ENCODE assay signal across 9 cellular contexts in the genomic region with DNA sequence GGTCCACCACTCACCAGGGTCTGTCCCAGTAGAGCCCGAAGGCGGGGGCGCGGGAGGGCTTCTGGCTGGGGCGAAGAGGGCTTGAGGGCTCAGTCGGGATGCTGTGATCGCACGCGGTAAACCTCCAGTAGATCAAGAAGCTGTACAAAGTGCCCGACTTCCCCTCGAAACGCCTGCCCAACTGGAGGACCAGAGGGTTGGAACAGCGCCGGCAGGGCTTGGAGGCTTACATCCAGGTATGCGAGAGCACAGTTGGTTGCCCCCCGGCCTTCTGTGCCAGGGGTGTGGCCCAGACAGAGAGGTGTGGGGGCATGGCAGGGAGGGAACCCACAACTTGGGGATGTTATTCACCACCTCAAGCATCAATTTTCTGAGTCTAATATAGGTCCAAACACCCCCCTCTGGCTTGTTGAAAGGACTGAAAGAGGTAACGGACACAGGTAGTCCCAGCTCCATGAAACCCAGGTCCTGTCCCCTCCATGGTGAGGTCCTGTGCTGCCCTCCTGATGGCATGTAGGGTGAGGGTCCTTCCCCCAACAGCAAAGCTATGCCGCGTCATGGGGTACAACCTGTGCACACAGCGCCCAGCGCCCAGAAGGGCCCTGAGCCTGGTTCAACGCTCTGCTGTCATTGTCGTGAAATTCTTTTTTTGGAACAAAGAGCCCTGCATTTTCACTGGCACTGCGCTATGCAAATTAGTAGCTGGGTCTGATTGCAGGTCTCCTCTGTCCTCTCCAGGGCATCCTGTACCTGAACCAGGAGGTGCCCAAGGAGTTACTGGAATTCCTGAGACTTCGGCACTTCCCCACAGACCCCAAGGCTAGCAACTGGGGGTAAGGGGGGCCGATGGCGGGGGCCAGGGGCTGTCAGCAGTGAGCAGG. TPM values are rescaled to one million over a fixed set of nuclear protein-coding genes. Genes with fewer than 3 reads are reported as not detected.
DNase-seq lines count a peak whose midpoint lies in the region; ATAC-seq and TF ChIP-seq lines count a peak whose summit lies in the region.
"Had no signal": no experiment of that assay in that cellular context is flagged by ENCODE, and none has a peak within 500 bp of the region (broad histone marks: within the 10 kb centered on the region; RNA-seq: fewer than 3 reads in every experiment).

No MANE protein-coding gene starts in this region.

- H3K4me1 ChIP-seq in breast epithelium (peaks cover 0 to 5% of the 10 kb centered on the region in 2 donors), right atrium auricular region (peaks cover 0 to 47% of the 10 kb centered on the region in 2 donors)

- POLR2A ChIA-PET in MCF 10A (lab: Yijun Ruan, JAX) = interaction anchor here (0.8 to 3.0 kb wide), 6 partner anchors 8 to 59 kb away, joined by 3 to 40 read pairs (median 4); a partner anchor contains a TSS

- H3K9me3 Mint-ChIP-seq in MCF 10A (ENCODE audit: unreplicated experiment) = no peaks in the 10 kb centered on the region
- no peaks in the 10 kb centered on the region for H3K9me3 Mint-ChIP-seq in stimulated activated memory B cell treated with anti-CD40 and anti-IgM and Interleukin-4, amounts not matched to agents 10 μg/mL and 1 μg/mL and 100 μg/mL, for 72 hours

- ATAC-seq in HG02623 (IDR thresholded peaks at IDR 0.05; ENCODE audit: unreplicated experiment) (peak; percentile 3), T-helper 17 cell (peak; percentile 7), HG02884 (IDR thresholded peaks at IDR 0.05; ENCODE audit: unreplicated experiment) (no peak), HG03469 (IDR thresholded peaks at IDR 0.05; ENCODE audit: unreplicated experiment) (no peak)
- peak; percentile 58 for ATAC-seq in stimulated activated memory B cell treated with anti-CD40 and anti-IgM and Interleukin-4, amounts not matched to agents 10 μg/mL and 1 μg/mL and 100 μg/mL, for 72 hours

- H3K4me3 ChIP-seq in breast epithelium (peak overlapping the region; percentile 29 to 63 (median 59)), right atrium auricular region (peak overlapping the region; percentile 47 to 60)

- DNase-seq in breast epithelium (ENCODE audit: low spot score in 2 of 2) (no peak), MCF 10A (ENCODE audit: unreplicated experiment) (no peak), T-helper 17 cell (no peak), right atrium auricular region (ENCODE audit: low spot score) (no peak)

- H3K36me3 ChIP-seq in breast epithelium (peaks cover 8% of the 10 kb centered on the region), right atrium auricular region (peaks cover 30% of the 10 kb centered on the region)

- BruUV-seq in MCF 10A (replicated peaks; lab: Mats Ljungman, UMichigan) = no TSS peak

- CTCF ChIA-PET in MCF 10A (lab: Yijun Ruan, JAX) = interaction anchor here (0.5 to 3.0 kb wide), 26 partner anchors 8 to 1568 kb away, joined by 3 to 21 read pairs (median 4); a partner anchor contains a TSS

- H3K4me1 Mint-ChIP-seq in MCF 10A (ENCODE audit: insufficient read depth, unreplicated experiment) (peaks cover 6% of the 10 kb centered on the region), T-helper 17 cell (peaks cover 34% of the 10 kb centered on the region)
- H3K4me1 Mint-ChIP-seq in stimulated activated memory B cell treated with anti-CD40 and anti-IgM and Interleukin-4, amounts not matched to agents 10 μg/mL and 1 μg/mL and 100 μg/mL, for 72 hours = peaks cover 70% of the 10 kb centered on the region

- H3K27ac ChIP-seq in breast epithelium (no peak overlapping the region), right atrium auricular region (peak overlapping the region; percentile 86 to 92)

- H3K4me3 Mint-ChIP-seq in MCF 10A (ENCODE audit: unreplicated experiment) = no peak overlapping the region
- H3K4me3 Mint-ChIP-seq in T-helper 17 cell = peak overlapping the region; percentile 87
- peak overlapping the region; percentile 92 for H3K4me3 Mint-ChIP-seq in stimulated activated memory B cell treated with anti-CD40 and anti-IgM and Interleukin-4, amounts not matched to agents 10 μg/mL and 1 μg/mL and 100 μg/mL, for 72 hours

- H3K9me3 ChIP-seq in breast epithelium (no peaks in the 10 kb centered on the region), T-helper 17 cell (ENCODE audit: control insufficient read depth, low read length, poor library complexity, severe bottlenecking) (no peaks in the 10 kb centered on the region), right atrium auricular region (no peaks in the 10 kb centered on the region)
- H3K9me3 ChIP-seq: body of pancreas had no signal

- intact Hi-C loops in breast epithelium (cut with DNase I; ENCODE audit: low total_unique reads) (no loop called here), MCF 10A (cut with micrococcal nuclease) (loop anchor here (2.0 kb wide), 1 partner anchor 58 kb away; a partner anchor contains a TSS)

- no peaks in the 10 kb centered on the region for H3K27me3 Mint-ChIP-seq in MCF 10A (ENCODE audit: insufficient read depth, unreplicated experiment)
- H3K27me3 Mint-ChIP-seq in T-helper 17 cell = peaks cover 17% of the 10 kb centered on the region
- no peaks in the 10 kb centered on the region for H3K27me3 Mint-ChIP-seq in stimulated activated memory B cell treated with anti-CD40 and anti-IgM and Interleukin-4, amounts not matched to agents 10 μg/mL and 1 μg/mL and 100 μg/mL, for 72 hours

- H3K36me3 Mint-ChIP-seq in MCF 10A (ENCODE audit: insufficient read depth, unreplicated experiment) = peaks cover 33% of the 10 kb centered on the region
- H3K36me3 Mint-ChIP-seq in T-helper 17 cell (ENCODE audit: low read depth) = peaks cover 5% of the 10 kb centered on the region
- peaks cover 31% of the 10 kb centered on the region for H3K36me3 Mint-ChIP-seq in stimulated activated memory B cell treated with anti-CD40 and anti-IgM and Interleukin-4, amounts not matched to agents 10 μg/mL and 1 μg/mL and 100 μg/mL, for 72 hours

- H3K27ac Mint-ChIP-seq in MCF 10A (ENCODE audit: low read depth, unreplicated experiment) (no peak overlapping the region), T-helper 17 cell (no peak overlapping the region)
- peak overlapping the region; percentile 50 for H3K27ac Mint-ChIP-seq in stimulated activated memory B cell treated with anti-CD40 and anti-IgM and Interleukin-4, amounts not matched to agents 10 μg/mL and 1 μg/mL and 100 μg/mL, for 72 hours

- no peak for TF ChIP-seq POLR2A in breast epithelium (IDR thresholded peaks at IDR 0.05)

- TF ChIP-seq CTCF in breast epithelium (IDR thresholded peaks at IDR 0.05) (no peak), MCF 10A (IDR thresholded peaks at IDR 0.05; ENCODE audit: unreplicated experiment) (no peak), right atrium auricular region (IDR thresholded peaks at IDR 0.05) (no peak)

- H3K27me3 ChIP-seq in breast epithelium (peaks cover 0 to 4% of the 10 kb centered on the region in 2 donors), right atrium auricular region (no peaks in the 10 kb centered on the region)
- H3K27me3 ChIP-seq: body of pancreas had no signal

RNA-seq across cellular contexts. Expression of a gene that starts 1.2 kb away (rescaled TPM):
- total RNA-seq in breast epithelium = 1 to 10 TPM in 1 of 3 donors, under 1 TPM in 2; 0.48 to 1.5 (median 0.98) TPM
- total RNA-seq in MCF 10A (2022) = 0.16 and 0.25 TPM in 2 replicates
- 1 to 10 TPM in 1 of 2 donors, under 1 TPM in 1; 0.42 to 1.9 TPM for total RNA-seq in T-helper 17 cell
- total RNA-seq in right atrium auricular region = 10 to 100 TPM; 11.9 to 12.4 TPM

RNA-seq across cellular contexts. Expression of a gene that starts 10.1 kb away (rescaled TPM):
- 100 to 1,000 TPM; 239 to 331 (median 312) TPM for total RNA-seq in breast epithelium
- 874 and 1,247 TPM in 2 replicates for total RNA-seq in MCF 10A (2022)
- 100 to 1,000 TPM; 202 to 208 TPM for total RNA-seq in T-helper 17 cell
- total RNA-seq in right atrium auricular region = 100 to 1,000 TPM; 139 to 189 TPM

RNA-seq across cellular contexts. Expression of a gene that starts 57.0 kb away (rescaled TPM):
- total RNA-seq in breast epithelium (100 to 1,000 TPM; 107 to 144 (median 125) TPM), MCF 10A (2022) (70.2 and 83.6 TPM in 2 replicates), T-helper 17 cell (100 to 1,000 TPM in 1 of 2 donors, 10 to 100 TPM in 1; 87.1 to 111 TPM), right atrium auricular region (10 to 100 TPM; 44.8 to 57.1 TPM)

RNA-seq across cellular contexts. Expression of a gene that starts 59.1 kb away (rescaled TPM):
- 10 to 100 TPM; 42.6 to 71.8 (median 50.9) TPM for total RNA-seq in breast epithelium
- total RNA-seq in MCF 10A (2022) = 38.7 and 44.7 TPM in 2 replicates
- total RNA-seq in T-helper 17 cell = 10 to 100 TPM; 21.5 to 23.1 TPM
- 10 to 100 TPM; 43.6 to 73.7 TPM for total RNA-seq in right atrium auricular region

Comparison
In these comparisons a context has a peak if more than half of its experiments do, and no peak if none do; other contexts are left out.
1. H3K27ac ChIP-seq: peak in right atrium auricular region (2 of 2); none in breast epithelium (0 of 2).
2. ATAC-seq: peak in HG02623 (single experiment), T-helper 17 cell (single experiment) and stimulated activated memory B cell treated with anti-CD40 and anti-IgM and Interleukin-4, amounts not matched to agents 10 μg/mL and 1 μg/mL and 100 μg/mL, for 72 hours (single experiment); none in HG02884 (single experiment) and HG03469 (single experiment).
3. RNA of a gene that starts 1.2 kb away (total RNA-seq): 11.9 to 12.4 TPM in right atrium auricular region; 0.42 to 1.9 TPM in T-helper 17 cell, 0.48 to 1.5 TPM in breast epithelium and 0.16 to 0.25 TPM in MCF 10A; every median in the first group is over 4 times any median in the second.